In genomic region chr6:125279961-125280360, GRCh38 we compare ENCODE assay signal across 18 cellular contexts.
"Had no signal": no experiment of that assay in that cellular context is flagged by ENCODE, and none has a peak within 500 bp of the region (broad histone marks: within the 10 kb centered on the region; RNA-seq: fewer than 3 reads in every experiment).

No MANE protein-coding gene starts in this region.

- H3K4me3 ChIP-seq: body of pancreas, mucosa of descending colon, right atrium auricular region, skin epidermis, tibial nerve had no signal

- H3K27me3 ChIP-seq: body of pancreas, right atrium auricular region, tibial nerve had no signal

- H3K27me3 Mint-ChIP-seq: central memory CD8-positive, alpha-beta T cell; naive thymus-derived CD8-positive, alpha-beta T cell had no signal

- DNase-seq: activated CD4-positive, alpha-beta T cell treated with anti-CD3 and anti-CD28 coated beads for 48 hours; activated CD8-positive, alpha-beta memory T cell treated with anti-CD3 and anti-CD28 coated beads for 24 hours; activated effector memory CD4-positive, alpha-beta T cell treated with anti-CD3 and anti-CD28 coated beads, Interleukin-2, amount 50 U/mL, for 16 hours; activated T-cell treated with anti-CD3 and anti-CD28 coated beads for 4 hours; amniotic stem cell; body of pancreas; cortex of kidney; left colon; mucosa of descending colon; naive thymus-derived CD8-positive, alpha-beta T cell; nucleus accumbens; T-helper 1 cell had no signal

- H3K9me3 ChIP-seq: body of pancreas, mucosa of descending colon, right atrium auricular region had no signal

- H3K27ac Mint-ChIP-seq: activated naive CD4-positive, alpha-beta T cell treated with anti-CD3 and anti-CD28 coated beads, Interleukin-2, amount 50 U/mL, for 72 hours; WTC11 had no signal

- H3K4me1 ChIP-seq: body of pancreas, right atrium auricular region, tibial nerve had no signal

- H3K4me3 Mint-ChIP-seq: central memory CD8-positive, alpha-beta T cell; WTC11 had no signal

- H3K27ac ChIP-seq: body of pancreas, right atrium auricular region, skin epidermis, tibial nerve had no signal

- ATAC-seq: body of pancreas; left colon; mucosa of descending colon; naive thymus-derived CD8-positive, alpha-beta T cell had no signal
